In genomic region chr11:75013051-75013450, GRCh38 we compare ENCODE assay signal across 1 cellular context.
TF ChIP-seq lines count a peak whose summit lies in the region.

No MANE protein-coding gene starts in this region.

TF ChIP-seq in K562, 482 proteins besides CTCF, POLR2A, EP300 and RAD21 (continued from another document and continues in another):
- TF ChIP-seq ATF3 (IDR thresholded peaks at IDR 0.05) (peak; percentile 70), ATF3 (CRISPR knock-in tag; conservative IDR thresholded peaks at IDR 0.05) (no peak), COPS2 (conservative IDR thresholded peaks at IDR 0.05) (no peak), SNAPC5 (CRISPR knock-in tag; IDR thresholded peaks at IDR 0.05) (no peak), MTF1 (CRISPR knock-in tag; IDR thresholded peaks at IDR 0.05; ENCODE audit: borderline replicate concordance) (no peak), FOXA1 (IDR thresholded peaks at IDR 0.05; ENCODE audit: borderline replicate concordance) (no peak), ZFX (CRISPR knock-in tag; IDR thresholded peaks at IDR 0.05) (no peak), MXD1 (CRISPR knock-in tag; IDR thresholded peaks at IDR 0.05; ENCODE audit: borderline replicate concordance, poor library complexity, severe bottlenecking) (no peak), ARID3B (CRISPR knock-in tag; IDR thresholded peaks at IDR 0.05; ENCODE audit: borderline replicate concordance) (no peak), RAD51 (IDR thresholded peaks at IDR 0.05; ENCODE audit: borderline replicate concordance, low read depth) (no peak), BRF2 (IDR thresholded peaks at IDR 0.05; ENCODE audit: borderline replicate concordance, insufficient read depth, insufficient read length) (no peak), ZNF277 (CRISPR knock-in tag; IDR thresholded peaks at IDR 0.05; ENCODE audit: borderline replicate concordance) (no peak), ZNF165 (CRISPR knock-in tag; IDR thresholded peaks at IDR 0.05; ENCODE audit: borderline replicate concordance) (no peak), ZNF512 (tag; IDR thresholded peaks at IDR 0.05) (no peak), CTCFL (IDR thresholded peaks at IDR 0.05; ENCODE audit: borderline replicate concordance, insufficient read depth, low read depth, low read length, poor library complexity, severe bottlenecking) (no peak), PRPF4 (IDR thresholded peaks at IDR 0.05; ENCODE audit: insufficient read depth, low read depth, low read length, poor library complexity, severe bottlenecking) (no peak), DMBX1 (CRISPR knock-in tag; IDR thresholded peaks at IDR 0.05; ENCODE audit: borderline replicate concordance) (no peak), ZNF324 (CRISPR knock-in tag; IDR thresholded peaks at IDR 0.05) (no peak), SFPQ (IDR thresholded peaks at IDR 0.05; ENCODE audit: low read depth, low read length) (no peak), SMAD3 (CRISPR knock-in tag; conservative IDR thresholded peaks at IDR 0.05) (no peak), ZNF407 (IDR thresholded peaks at IDR 0.05; ENCODE audit: low read depth) (no peak), MEF2A (IDR thresholded peaks at IDR 0.05; ENCODE audit: control insufficient read depth, low read depth, low read length) (no peak), ZNF584 (CRISPR knock-in tag; IDR thresholded peaks at IDR 0.05; ENCODE audit: low read depth) (no peak), RFX5 (IDR thresholded peaks at IDR 0.05; ENCODE audit: low read depth, low read length) (no peak), ZNF431 (CRISPR knock-in tag; IDR thresholded peaks at IDR 0.05) (no peak), NONO (IDR thresholded peaks at IDR 0.05; ENCODE audit: low read depth in 2 of 2, low read length in 1 of 2) (no peak), ZNF449 (CRISPR knock-in tag; IDR thresholded peaks at IDR 0.05) (no peak), NR1H2 (CRISPR knock-in tag; IDR thresholded peaks at IDR 0.05) (no peak), CREBBP (IDR thresholded peaks at IDR 0.05; ENCODE audit: low read depth, low read length) (no peak), LCOR (CRISPR knock-in tag; IDR thresholded peaks at IDR 0.05) (no peak), SOX6 (IDR thresholded peaks at IDR 0.05) (peak; percentile 32; the same call in 1 of the 2 replicates)
